ENCODE assay signal across 8 cellular contexts in the genomic region with DNA sequence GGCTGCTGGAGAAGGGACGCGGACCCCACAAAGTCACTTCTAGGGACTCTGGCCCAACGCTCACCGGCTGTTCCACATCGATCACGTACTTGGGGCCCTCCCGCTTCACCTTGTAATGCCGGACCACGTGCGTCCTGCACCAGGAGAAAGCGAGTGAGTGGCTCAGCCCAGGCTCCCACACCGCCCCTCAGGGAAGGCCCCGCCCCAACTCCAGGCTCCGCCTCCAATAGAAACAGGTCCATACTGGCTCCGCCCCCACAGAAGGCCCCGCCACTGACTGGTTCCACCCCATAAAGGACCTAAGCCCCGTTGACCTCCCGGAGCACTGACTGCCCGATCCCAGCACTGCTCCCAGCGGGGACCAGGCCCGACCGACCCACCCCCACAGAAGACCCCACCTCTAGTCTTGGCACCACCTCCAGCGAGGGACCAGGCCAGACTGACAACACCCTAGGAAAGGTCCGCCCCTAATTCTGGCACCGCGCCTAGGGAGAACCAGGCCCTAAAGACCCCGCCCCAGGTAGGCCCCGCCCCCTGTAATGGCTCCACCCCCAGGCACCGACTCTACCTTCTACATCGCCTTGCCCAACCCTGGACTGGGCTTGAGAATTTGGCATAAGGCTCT. TPM values are rescaled to one million over a fixed set of nuclear protein-coding genes. Genes with fewer than 3 reads are reported as not detected.
DNase-seq lines count a peak whose midpoint lies in the region; ATAC-seq and TF ChIP-seq lines count a peak whose summit lies in the region.

No MANE protein-coding gene starts in this region.

- no peak overlapping the region for H2AFZ ChIP-seq in osteoblast (ENCODE audit: low read length)

- WGBS in thyroid gland, 2 donors = 6 to 13% methylated on average over 8 to 28 of the region's 30 CpGs

- intact Hi-C loops in thyroid gland (cut with DNase I) = no loop called here

- peaks cover 5% of the 10 kb centered on the region for H3K4me1 ChIP-seq in osteoblast (ENCODE audit: insufficient read depth, low read length)
- peaks cover 8 to 20% of the 10 kb centered on the region in 2 donors for H3K4me1 ChIP-seq in thyroid gland

- peak overlapping the region; percentile 72 for H3K4me2 ChIP-seq in osteoblast (ENCODE audit: insufficient read depth, low read length)

- TF ChIP-seq CTCF in fibroblast of the aortic adventitia (IDR thresholded peaks at IDR 0.05; ENCODE audit: insufficient read depth, low read length) = no peak
- no peak for TF ChIP-seq CTCF in osteoblast (IDR thresholded peaks at IDR 0.05; ENCODE audit: extremely low read depth, low read depth, low read length)
- TF ChIP-seq CTCF in thyroid gland (IDR thresholded peaks at IDR 0.05) = no peak

- peak overlapping the region; percentile 62 for H3K4me3 ChIP-seq in fibroblast of the aortic adventitia (ENCODE audit: low read depth, low read length)
- H3K4me3 ChIP-seq in osteoblast (ENCODE audit: insufficient read depth, low read length) = peak overlapping the region; percentile 37
- peak overlapping the region in 1 of 3 donors; percentile 35 for H3K4me3 ChIP-seq in thyroid gland (replicated peaks in 1 of 3)

- no peak for ATAC-seq in GM21825 (IDR thresholded peaks at IDR 0.05; ENCODE audit: unreplicated experiment)

- TF ChIP-seq POLR2A in thyroid gland (IDR thresholded peaks at IDR 0.05) = no peak

- in situ Hi-C loops in G401 (cut with HindIII; ENCODE audit: low sequenced_read_pairs) = no loop called here

- no peaks in the 10 kb centered on the region for H3K79me2 ChIP-seq in osteoblast (ENCODE audit: insufficient read depth, low read length)

- H4K20me1 ChIP-seq in osteoblast (ENCODE audit: insufficient read depth, low read length) = no peaks in the 10 kb centered on the region

- H3K27ac ChIP-seq in osteoblast (ENCODE audit: low read depth, low read length) (no peak overlapping the region), thyroid gland (no peak overlapping the region)

- H3K36me3 ChIP-seq in osteoblast (ENCODE audit: insufficient read depth, low read length) (no peaks in the 10 kb centered on the region), thyroid gland (no peaks in the 10 kb centered on the region)

- H3K27me3 ChIP-seq in osteoblast (ENCODE audit: insufficient read depth, low read length) (peaks cover 10% of the 10 kb centered on the region), thyroid gland (no peaks in the 10 kb centered on the region)

- H3K9me3 ChIP-seq in osteoblast (ENCODE audit: low read depth, low read length) (no peaks in the 10 kb centered on the region), thyroid gland (no peaks in the 10 kb centered on the region)

- DNase-seq in G401 (ENCODE audit: low spot score) (peak; percentile 79), NCI-H345 (lab: John Stamatoyannopoulos, UW) (peak; percentile 92), activated T-cell treated with anti-CD3 and anti-CD28 coated beads for 48 hours (ENCODE audit: low read depth) (peak; percentile 85), fibroblast of the aortic adventitia (ENCODE audit: low read depth) (peak; percentile 32), osteoblast (ENCODE audit: insufficient read length, low spot score, missing footprints) (peak; percentile 90), thyroid gland (peak; percentile 60 to 76), NCI-H774 (lab: John Stamatoyannopoulos, UW) (no peak)

RNA-seq across cellular contexts. Expression of a gene that starts 11.3 kb away (rescaled TPM):
- 26.0 and 29.8 TPM in 2 replicates for total RNA-seq in G401 (2014; rRNA removed; shearing (Covaris generic))
- total RNA-seq in fibroblast of the aortic adventitia (ENCODE audit: low replicate concordance) (1.2 and 7.5 TPM in 2 replicates), osteoblast (2.4 and 2.5 TPM in 2 replicates), thyroid gland (10 to 100 TPM; 12.1 to 50.6 (median 29.7) TPM)

RNA-seq across cellular contexts. Expression of a gene that starts 16.0 kb away (rescaled TPM):
- 29.5 and 51.3 TPM in 2 replicates for total RNA-seq in G401 (2014; rRNA removed; shearing (Covaris generic))
- 5.4 and 13.2 TPM in 2 replicates for total RNA-seq in fibroblast of the aortic adventitia (ENCODE audit: low replicate concordance)
- total RNA-seq in osteoblast = 6.8 and 6.9 TPM in 2 replicates
- 10 to 100 TPM in 2 of 4 donors, 1 to 10 TPM in 2; 5.6 to 10.5 (median 9.3) TPM for total RNA-seq in thyroid gland

RNA-seq across cellular contexts. Expression of a gene that starts 23.0 kb away (rescaled TPM):
- 22.9 and 32.9 TPM in 2 replicates for total RNA-seq in G401 (2014; rRNA removed; shearing (Covaris generic))
- total RNA-seq in fibroblast of the aortic adventitia (ENCODE audit: low replicate concordance) (6.3 and 7.5 TPM in 2 replicates), osteoblast (0.29 and 1.1 TPM in 2 replicates), thyroid gland (not detected)

RNA-seq across cellular contexts. Expression of a gene that starts 25.2 kb away (rescaled TPM):
- total RNA-seq in G401 (2014; rRNA removed; shearing (Covaris generic)) = not detected in 2 replicates
- total RNA-seq in fibroblast of the aortic adventitia (ENCODE audit: low replicate concordance) (not detected in 2 replicates), osteoblast (not detected in 2 replicates), thyroid gland (not detected)

RNA-seq across cellular contexts. Expression of a gene that starts 48.3 kb away (rescaled TPM):
- total RNA-seq in G401 (2014; rRNA removed; shearing (Covaris generic)) = 0.37 TPM in 1 of 2 replicates, not detected in the other
- total RNA-seq in fibroblast of the aortic adventitia (ENCODE audit: low replicate concordance) (not detected in 2 replicates), osteoblast (not detected in 2 replicates), thyroid gland (not detected)
